1 cellular context compared by ENCODE assay signal in genomic region chr5:139577689-139578347, GRCh38.
TF ChIP-seq lines count a peak whose summit lies in the region.

No MANE protein-coding gene starts in this region.

TF ChIP-seq in IMR-90, 13 proteins besides CTCF, POLR2A, EP300 and RAD21 (continued from another document):
- no peak for TF ChIP-seq MAZ (IDR thresholded peaks at IDR 0.05; ENCODE audit: borderline replicate concordance, low read depth, low read length)
- TF ChIP-seq MXI1 (IDR thresholded peaks at IDR 0.05; ENCODE audit: borderline replicate concordance, low read depth, low read length) = no peak
- no peak for TF ChIP-seq NFE2L2 (IDR thresholded peaks at IDR 0.05; ENCODE audit: low read depth, low read length)
